25 cellular contexts compared by ENCODE assay signal in the genomic region with DNA sequence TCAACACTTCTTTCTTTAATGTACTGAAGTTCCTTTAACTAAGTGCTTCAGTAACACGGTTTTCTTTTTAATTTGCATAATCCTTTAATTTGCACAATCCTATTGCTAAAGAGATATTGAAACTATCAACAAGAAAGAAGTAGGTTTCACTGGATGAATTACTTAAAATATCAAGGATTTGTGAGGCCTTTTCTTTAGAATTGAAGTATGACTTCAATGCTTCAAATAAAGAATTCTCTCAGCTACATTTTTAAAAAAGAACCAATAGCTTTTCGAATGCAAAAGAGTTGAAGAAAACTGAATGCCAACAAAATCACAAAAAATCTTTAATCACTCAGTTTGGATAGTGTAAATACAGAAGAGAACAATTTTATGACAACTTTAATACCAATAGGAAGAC. TPM values are rescaled to one million over a fixed set of nuclear protein-coding genes. Genes with fewer than 3 reads are reported as not detected.
"Had no signal": no experiment of that assay in that cellular context is flagged by ENCODE, and none has a peak within 500 bp of the region (broad histone marks: within the 10 kb centered on the region; RNA-seq: fewer than 3 reads in every experiment).

No MANE protein-coding gene starts in this region.

- H3K36me3 Mint-ChIP-seq: naive thymus-derived CD4-positive, alpha-beta T cell; stimulated activated effector memory CD8-positive, alpha-beta T cell treated with anti-CD3 and anti-CD28 coated beads, Interleukin-12 subunit alpha, Interleukin-12 subunit beta, amount 100 ng/mL, for 72 hours; type B pancreatic cell had no signal

- H3K4me1 ChIP-seq: esophagus muscularis mucosa, gastrocnemius medialis, heart right ventricle, suprapubic skin, thyroid gland had no signal

- DNase-seq: effector memory CD8-positive, alpha-beta T cell; gastrocnemius medialis; heart right ventricle; hypothalamus; islet precursor cell; mammary epithelial cell; naive thymus-derived CD4-positive, alpha-beta T cell; nephron progenitor cell; posterior cingulate gyrus; stimulated activated CD4-positive, alpha-beta T cell treated with anti-CD3 and anti-CD28 coated beads, Interleukin-4, amount 100 ng/mL, for 1 hour; stimulated activated CD8-positive, alpha-beta memory T cell treated with anti-CD3 and anti-CD28 coated beads, Interleukin-4, amount 100 ng/mL, for 48 hours; stimulated activated naive CD8-positive, alpha-beta T cell treated with anti-CD3 and anti-CD28 coated beads, Interleukin-15, Interleukin-2, amounts not matched to agents 100 U/mL and 50 U/mL, for 24 hours; thyroid gland had no signal

- H3K9me3 ChIP-seq: esophagus muscularis mucosa, gastrocnemius medialis, heart right ventricle, suprapubic skin, thyroid gland had no signal

- H3K27me3 ChIP-seq: esophagus muscularis mucosa, thyroid gland had no signal

- H3K9me3 Mint-ChIP-seq: effector memory CD8-positive, alpha-beta T cell; naive thymus-derived CD4-positive, alpha-beta T cell; nephron progenitor cell; stimulated activated effector memory CD8-positive, alpha-beta T cell treated with anti-CD3 and anti-CD28 coated beads, Interleukin-12 subunit alpha, Interleukin-12 subunit beta, amount 100 ng/mL, for 72 hours; type B pancreatic cell had no signal

- FAIRE-seq: urothelium cell line had no signal

- H3K4me3 ChIP-seq: esophagus muscularis mucosa, gastrocnemius medialis, heart right ventricle, smooth muscle cell, suprapubic skin, thyroid gland had no signal

- H3K4me2 ChIP-seq: smooth muscle cell had no signal

- H3K27ac ChIP-seq: epithelial cell of prostate, esophagus muscularis mucosa, gastrocnemius medialis, heart right ventricle, suprapubic skin, thyroid gland had no signal

- ATAC-seq: effector memory CD8-positive, alpha-beta T cell; gastrocnemius medialis; heart right ventricle; left lobe of liver; naive thymus-derived CD4-positive, alpha-beta T cell; stimulated activated effector memory CD8-positive, alpha-beta T cell treated with anti-CD3 and anti-CD28 coated beads, Interleukin-12 subunit alpha, Interleukin-12 subunit beta, amount 100 ng/mL, for 72 hours; stimulated activated naive CD8-positive, alpha-beta T cell treated with anti-CD3 and anti-CD28 coated beads, Interleukin-15, Interleukin-2, amounts not matched to agents 100 U/mL and 50 U/mL, for 24 hours had no signal

- H3K27ac Mint-ChIP-seq: effector memory CD8-positive, alpha-beta T cell; naive thymus-derived CD4-positive, alpha-beta T cell; nephron progenitor cell; stimulated activated effector memory CD8-positive, alpha-beta T cell treated with anti-CD3 and anti-CD28 coated beads, Interleukin-12 subunit alpha, Interleukin-12 subunit beta, amount 100 ng/mL, for 72 hours; type B pancreatic cell had no signal

- H3K4me3 Mint-ChIP-seq: effector memory CD8-positive, alpha-beta T cell; naive thymus-derived CD4-positive, alpha-beta T cell; nephron progenitor cell; stimulated activated effector memory CD8-positive, alpha-beta T cell treated with anti-CD3 and anti-CD28 coated beads, Interleukin-12 subunit alpha, Interleukin-12 subunit beta, amount 100 ng/mL, for 72 hours; type B pancreatic cell had no signal

- H3K4me1 Mint-ChIP-seq: nephron progenitor cell; stimulated activated effector memory CD8-positive, alpha-beta T cell treated with anti-CD3 and anti-CD28 coated beads, Interleukin-12 subunit alpha, Interleukin-12 subunit beta, amount 100 ng/mL, for 72 hours had no signal

- H3K36me3 ChIP-seq: esophagus muscularis mucosa, gastrocnemius medialis, heart right ventricle, suprapubic skin, thyroid gland had no signal

RNA-seq across cellular contexts. Expression of a gene that starts 29.4 kb away (rescaled TPM):
- total RNA-seq: esophagus muscularis mucosa, fibroblast of villous mesenchyme, gastrocnemius medialis, heart right ventricle, left lobe of liver, lower leg skin, mesenteric fat pad, osteocyte, smooth muscle cell had no signal
- polyA plus RNA-seq: heart right ventricle; naive thymus-derived CD4-positive, alpha-beta T cell; smooth muscle cell had no signal
